1 cellular context compared by ENCODE assay signal in the genomic region with DNA sequence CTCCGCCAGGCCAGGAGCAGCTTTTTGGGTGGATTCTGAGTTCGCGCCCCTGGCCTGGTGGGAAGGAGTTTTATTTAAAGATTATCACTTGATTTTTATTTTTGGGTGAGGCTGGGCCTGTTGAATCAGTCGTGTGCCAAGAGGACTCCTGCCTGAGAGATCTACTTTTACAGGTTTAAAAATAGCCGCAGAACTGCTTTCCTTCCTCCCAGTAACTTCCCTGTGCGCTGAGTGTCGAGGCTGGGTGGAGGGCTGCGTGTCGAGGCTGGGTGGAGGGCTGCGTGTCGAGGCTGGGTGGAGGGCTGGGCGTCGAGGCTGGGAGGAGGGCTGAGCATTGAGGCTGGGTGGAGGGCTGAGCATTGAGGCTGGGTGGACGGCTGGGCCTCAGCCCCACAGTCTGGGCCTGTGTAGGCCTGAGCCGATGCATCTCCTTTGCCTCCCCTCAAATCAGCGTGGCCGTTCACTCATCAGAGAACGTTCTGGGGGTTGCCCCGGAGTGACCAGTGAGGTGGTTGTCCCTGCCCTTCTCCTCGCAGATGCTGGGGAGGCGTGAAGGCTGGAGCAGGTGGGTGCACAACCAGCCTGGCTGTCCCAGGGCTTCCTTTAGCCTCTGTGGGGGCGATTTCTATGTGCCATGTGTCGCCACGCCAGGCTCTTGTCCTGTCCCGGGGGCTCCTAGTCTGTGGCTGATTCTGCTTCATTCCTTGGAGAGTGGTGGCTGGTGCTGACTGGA.
TF ChIP-seq lines count a peak whose summit lies in the region.

No MANE protein-coding gene starts in this region.

TF ChIP-seq in H1, 55 proteins besides CTCF, POLR2A, EP300 and RAD21:
- TF ChIP-seq CTBP2 (IDR thresholded peaks at IDR 0.05; ENCODE audit: borderline replicate concordance, insufficient read depth, insufficient read length, low read length) (no peak), SIRT6 (IDR thresholded peaks at IDR 0.05; ENCODE audit: low read length) (no peak), CBX8 (IDR thresholded peaks at IDR 0.05; ENCODE audit: borderline replicate concordance, low read depth, low read length) (no peak), TCF12 (IDR thresholded peaks at IDR 0.05; ENCODE audit: low read depth, low read length) (no peak), JUND (IDR thresholded peaks at IDR 0.05; ENCODE audit: low read length) (no peak), ZNF274 (IDR thresholded peaks at IDR 0.05; ENCODE audit: borderline replicate concordance, extremely low read depth, low read length) (no peak)
